Comparison of ENCODE assay signal across 18 cellular contexts in the genomic region with DNA sequence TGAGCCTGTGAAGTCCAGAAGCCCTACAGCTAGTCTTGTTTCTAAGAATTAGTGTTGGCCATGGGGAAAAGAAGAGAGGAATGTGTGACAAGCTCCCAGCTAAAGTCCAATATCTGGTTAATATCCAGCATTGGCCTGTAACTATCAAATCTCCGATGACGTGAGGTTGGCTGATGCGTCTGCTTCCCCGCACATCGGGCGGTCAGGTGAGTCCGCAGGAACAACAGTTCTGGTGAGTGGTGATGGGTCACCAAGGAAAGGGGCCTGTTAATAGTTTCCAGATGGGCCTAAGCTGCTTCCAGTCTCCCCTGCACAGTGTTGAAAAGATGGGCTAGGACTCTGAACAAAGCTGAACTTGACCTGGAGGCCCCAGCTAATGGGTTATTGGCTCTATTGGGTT.
DNase-seq lines count a peak whose midpoint lies in the region; ATAC-seq and TF ChIP-seq lines count a peak whose summit lies in the region.
"Had no signal": no experiment of that assay in that cellular context is flagged by ENCODE, and none has a peak within 500 bp of the region (broad histone marks: within the 10 kb centered on the region; RNA-seq: fewer than 3 reads in every experiment).

No MANE protein-coding gene starts in this region.

- peak overlapping the region; percentile 42 for H3K27ac Mint-ChIP-seq in activated CD8-positive, alpha-beta memory T cell treated with anti-CD3 and anti-CD28 coated beads, Interleukin-2, amount 10 ng/mL, durations not matched to agents 7 days and 5 days
- no peak overlapping the region for H3K27ac Mint-ChIP-seq in activated T-cell treated with anti-CD3 and anti-CD28 coated beads, Interleukin-2, amount 50 U/mL, for 24 hours
- H3K27ac Mint-ChIP-seq: activated naive CD4-positive, alpha-beta T cell treated with anti-CD3 and anti-CD28 coated beads for 36 hours; GM23338 had no signal

- no peaks in the 10 kb centered on the region for H3K36me3 Mint-ChIP-seq in activated CD8-positive, alpha-beta memory T cell treated with anti-CD3 and anti-CD28 coated beads, Interleukin-2, amount 10 ng/mL, durations not matched to agents 7 days and 5 days
- H3K36me3 Mint-ChIP-seq in activated T-cell treated with anti-CD3 and anti-CD28 coated beads, Interleukin-2, amount 50 U/mL, for 24 hours (ENCODE audit: low read depth): no peaks in the 10 kb centered on the region

- CTCF ChIA-PET in activated CD8-positive, alpha-beta memory T cell treated with anti-CD3 and anti-CD28 coated beads, Interleukin-2, amount 10 ng/mL, durations not matched to agents 7 days and 5 days (lab: Charles Lee): interaction anchor here (0.6 to 1.9 kb wide), 5 partner anchors 10 to 125 kb away, joined by 3 to 6 read pairs (median 4); no protein-coding TSS in a partner anchor

- peak overlapping the region; percentile 68 for H3K27ac ChIP-seq in KOPT-K1 (ENCODE audit: low read depth, low read length, poor library complexity, severe bottlenecking)
- H3K27ac ChIP-seq in spleen: peak overlapping the region in 2 of 8 donors; percentile 62 to 66
- H3K27ac ChIP-seq: cardiac muscle cell, lower lobe of right lung had no signal

- no peak for ATAC-seq in activated CD8-positive, alpha-beta memory T cell treated with anti-CD3 and anti-CD28 coated beads, Interleukin-2, amount 10 ng/mL, durations not matched to agents 7 days and 5 days
- ATAC-seq: GM23338 had no signal

- intact Hi-C loops in spleen (cut with DNase I; ENCODE audit: low total_unique reads): no loop called here

- H3K4me1 Mint-ChIP-seq in activated CD8-positive, alpha-beta memory T cell treated with anti-CD3 and anti-CD28 coated beads, Interleukin-2, amount 10 ng/mL, durations not matched to agents 7 days and 5 days: peaks cover 88% of the 10 kb centered on the region
- peaks cover 71% of the 10 kb centered on the region for H3K4me1 Mint-ChIP-seq in activated T-cell treated with anti-CD3 and anti-CD28 coated beads, Interleukin-2, amount 50 U/mL, for 24 hours (ENCODE audit: low read depth)

- DNase-seq in activated CD8-positive, alpha-beta memory T cell treated with anti-CD3 and anti-CD28 coated beads, Interleukin-2, amount 10 ng/mL, durations not matched to agents 7 days and 5 days: no peak
- DNase-seq in activated CD8-positive, alpha-beta memory T cell treated with anti-CD3 and anti-CD28 coated beads, Interleukin-2, amount 50 U/mL, for 48 hours: no peak
- peak; percentile 54 for DNase-seq in glomerular visceral epithelial cell (ENCODE audit: extremely low spot score)
- DNase-seq in spleen: peak; percentile 13
- DNase-seq in hippocampal formation (lab: John Stamatoyannopoulos, UW): no peak
- no peak for DNase-seq in activated T-cell treated with anti-CD3 and anti-CD28 coated beads, Interleukin-2, amount 50 U/mL, for 24 hours
- DNase-seq in UCSD-AML1 (lab: John Stamatoyannopoulos, UW; ENCODE audit: unreplicated experiment): no peak
- DNase-seq: activated CD8-positive, alpha-beta memory T cell treated with anti-CD3 and anti-CD28 coated beads, Interleukin-2, amount 50 U/mL, for 4 hours; activated naive CD4-positive, alpha-beta T cell treated with anti-CD3 and anti-CD28 coated beads for 36 hours; amygdala; lower lobe of right lung; NCI-H1092; NCI-H2029; NCI-H226; NCI-H774 had no signal

- no peaks in the 10 kb centered on the region for H3K9me3 ChIP-seq in KOPT-K1 (ENCODE audit: insufficient read depth, low read length, poor library complexity, severe bottlenecking)
- no peaks in the 10 kb centered on the region for H3K9me3 ChIP-seq in spleen
- H3K9me3 ChIP-seq: lower lobe of right lung had no signal

- TF ChIP-seq POLR2A in spleen (IDR thresholded peaks at IDR 0.05): no peak

- no peaks in the 10 kb centered on the region for H3K36me3 ChIP-seq in KOPT-K1 (ENCODE audit: insufficient read depth, low read length)
- H3K36me3 ChIP-seq in spleen: no peaks in the 10 kb centered on the region
- H3K36me3 ChIP-seq: cardiac muscle cell, lower lobe of right lung had no signal

- H3K9me3 Mint-ChIP-seq in activated CD8-positive, alpha-beta memory T cell treated with anti-CD3 and anti-CD28 coated beads, Interleukin-2, amount 10 ng/mL, durations not matched to agents 7 days and 5 days (ENCODE audit: low read depth): no peaks in the 10 kb centered on the region
- H3K9me3 Mint-ChIP-seq in activated T-cell treated with anti-CD3 and anti-CD28 coated beads, Interleukin-2, amount 50 U/mL, for 24 hours: no peaks in the 10 kb centered on the region
- H3K9me3 Mint-ChIP-seq: activated naive CD4-positive, alpha-beta T cell treated with anti-CD3 and anti-CD28 coated beads for 36 hours; GM23338 had no signal

- 96 to 98% (median 97%) methylated on average over 7 of the region's 7 CpGs for WGBS in spleen, 5 donors

- peaks cover 25 to 63% (median 49%) of the 10 kb centered on the region in 6 donors for H3K4me1 ChIP-seq in spleen

- H3K4me3 Mint-ChIP-seq in activated CD8-positive, alpha-beta memory T cell treated with anti-CD3 and anti-CD28 coated beads, Interleukin-2, amount 10 ng/mL, durations not matched to agents 7 days and 5 days: no peak overlapping the region
- H3K4me3 Mint-ChIP-seq in activated T-cell treated with anti-CD3 and anti-CD28 coated beads, Interleukin-2, amount 50 U/mL, for 24 hours: no peak overlapping the region
- H3K4me3 Mint-ChIP-seq: activated naive CD4-positive, alpha-beta T cell treated with anti-CD3 and anti-CD28 coated beads for 36 hours; GM23338 had no signal

- H3K27me3 ChIP-seq in spleen (replicated peaks in 1 of 7): no peaks in the 10 kb centered on the region
- H3K27me3 ChIP-seq: cardiac muscle cell had no signal

- no peaks in the 10 kb centered on the region for H3K27me3 Mint-ChIP-seq in activated CD8-positive, alpha-beta memory T cell treated with anti-CD3 and anti-CD28 coated beads, Interleukin-2, amount 10 ng/mL, durations not matched to agents 7 days and 5 days
- H3K27me3 Mint-ChIP-seq in activated T-cell treated with anti-CD3 and anti-CD28 coated beads, Interleukin-2, amount 50 U/mL, for 24 hours: no peaks in the 10 kb centered on the region

- H3K4me3 ChIP-seq in spleen: no peak overlapping the region
- H3K4me3 ChIP-seq: cardiac muscle cell, GM23338, lower lobe of right lung had no signal

- no peak for TF ChIP-seq CTCF in spleen (IDR thresholded peaks at IDR 0.05 in 8 of 11, conservative IDR thresholded peaks at IDR 0.05 in 3 of 11)

Comparison
In these comparisons a context has a peak if more than half of its experiments do, and no peak if none do; other contexts are left out.
1. DNase-seq: peak in glomerular visceral epithelial cell (single experiment) and spleen (single experiment); none in activated CD8-positive, alpha-beta memory T cell treated with anti-CD3 and anti-CD28 coated beads, Interleukin-2, amount 10 ng/mL, durations not matched to agents 7 days and 5 days (single experiment), activated CD8-positive, alpha-beta memory T cell treated with anti-CD3 and anti-CD28 coated beads, Interleukin-2, amount 50 U/mL, for 48 hours (single experiment), hippocampal formation (0 of 2), activated T-cell treated with anti-CD3 and anti-CD28 coated beads, Interleukin-2, amount 50 U/mL, for 24 hours (single experiment) and UCSD-AML1 (single experiment).